ENCODE assay signal across 8 cellular contexts in the genomic region with DNA sequence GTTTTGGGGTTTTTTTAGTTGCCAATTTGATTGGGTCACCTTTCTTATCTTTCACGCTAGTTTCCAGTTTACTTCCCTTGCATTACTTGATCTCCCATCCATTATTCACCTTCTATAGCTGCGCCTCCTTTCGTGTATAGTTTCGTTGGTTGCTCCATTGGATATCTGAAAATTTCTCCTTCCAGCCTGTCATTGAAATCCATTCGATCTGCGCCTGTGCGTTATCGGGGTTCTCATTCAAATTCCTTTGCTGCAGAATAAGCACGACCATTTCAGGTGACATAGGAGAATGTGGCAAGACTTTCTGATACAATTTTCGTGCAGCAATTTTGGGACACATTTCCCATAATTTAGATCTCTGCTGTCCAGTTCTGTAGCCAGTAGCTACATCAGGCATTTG. TPM values are rescaled to one million over a fixed set of nuclear protein-coding genes. Genes with fewer than 3 reads are reported as not detected.
DNase-seq lines count a peak whose midpoint lies in the region; ATAC-seq and TF ChIP-seq lines count a peak whose summit lies in the region.

No MANE protein-coding gene starts in this region.

- H3K4ac ChIP-seq in mesendoderm (ENCODE audit: low read depth, low read length) = no peak overlapping the region

- peaks cover 6% of the 10 kb centered on the region for H3K79me1 ChIP-seq in mesendoderm (ENCODE audit: low read length)

- no peaks in the 10 kb centered on the region for H3K9me3 ChIP-seq in body of pancreas

- H3K23ac ChIP-seq in mesendoderm (ENCODE audit: low read length) = no peak overlapping the region

- peak overlapping the region; percentile 97 for H3K4me2 ChIP-seq in mesendoderm (ENCODE audit: low read length)

- no peaks in the 10 kb centered on the region; the same call in 1 of the 2 replicates for H3K36me3 Mint-ChIP-seq in HFFc6 (ENCODE audit: low read depth)

- H4K5ac ChIP-seq in mesendoderm (ENCODE audit: low read length) = peak overlapping the region; percentile 75

- no peaks in the 10 kb centered on the region for H3K27me3 Mint-ChIP-seq in HFFc6 (ENCODE audit: insufficient read depth)

- H3K9ac ChIP-seq in mesendoderm (ENCODE audit: low read length) = peak overlapping the region; percentile 95

- peaks cover 4% of the 10 kb centered on the region for H3K79me2 ChIP-seq in mesendoderm (ENCODE audit: control insufficient read depth, insufficient read depth, low read length)

- H3K4me3 Mint-ChIP-seq in HFFc6 = peak overlapping the region; percentile 90

- no peak overlapping the region for H3K18ac ChIP-seq in mesendoderm (ENCODE audit: low read length)

- intact Hi-C loops in body of pancreas (cut with DNase I) = no loop called here

- H3K36me3 ChIP-seq in body of pancreas (replicated peaks in 1 of 2; ENCODE audit: insufficient read depth in 1 of 2, low read depth in 2 of 2) (peaks cover 0 to 2% of the 10 kb centered on the region in 2 donors), mesendoderm (ENCODE audit: control insufficient read depth, insufficient read depth, low read length) (peaks cover 2% of the 10 kb centered on the region)

- 1 to 3% methylated on average over 10 of the region's 10 CpGs for WGBS in body of pancreas, 2 donors
- WGBS in mesendoderm (ENCODE audit: extremely low coverage, insufficient coverage, low lambda C conversion rate) = no CpG with 5 or more reads among the region's 10 CpGs

- no peak for TF ChIP-seq POLR2A in body of pancreas (IDR thresholded peaks at IDR 0.05)

- H3K4me3 ChIP-seq in body of pancreas (peak overlapping the region; percentile 93 to 97), mesendoderm (ENCODE audit: low read length) (peak overlapping the region; percentile 97)

- H3K27ac ChIP-seq in body of pancreas (peak overlapping the region; percentile 84 to 95 (median 89)), mesendoderm (ENCODE audit: low read depth, low read length) (no peak overlapping the region)

- no peak for ATAC-seq in body of pancreas
- no peak for ATAC-seq in HG03342 (IDR thresholded peaks at IDR 0.05; ENCODE audit: unreplicated experiment)
- ATAC-seq in HG03457 (IDR thresholded peaks at IDR 0.05; ENCODE audit: unreplicated experiment) = no peak
- no peak for ATAC-seq in GM19395 (IDR thresholded peaks at IDR 0.05; ENCODE audit: unreplicated experiment)

- no peak overlapping the region for H2BK120ac ChIP-seq in mesendoderm (ENCODE audit: low read depth, low read length)

- H2BK15ac ChIP-seq in mesendoderm (replicated peaks; ENCODE audit: low read depth) = no peak overlapping the region

- DNase-seq in AG08395 (ENCODE audit: low spot score) (peak; percentile 5), HFFc6 (no peak), body of pancreas (no peak), mesendoderm (no peak), NCI-H1417 treated with DMSO at 0.1 percent for 48 hours (lab: John Stamatoyannopoulos, UW) (no peak)

- no peaks in the 10 kb centered on the region for H3K9me3 Mint-ChIP-seq in HFFc6

- no peak overlapping the region for H4K8ac ChIP-seq in mesendoderm (ENCODE audit: low read depth, low read length)

- H3K56ac ChIP-seq in mesendoderm (ENCODE audit: low read length) = peak overlapping the region; percentile 95

- peak overlapping the region; percentile 79 for H3K27ac Mint-ChIP-seq in HFFc6

- H3K4me1 ChIP-seq in body of pancreas (peaks cover 20% of the 10 kb centered on the region), mesendoderm (ENCODE audit: control insufficient read depth, low read depth, low read length) (peaks cover 2% of the 10 kb centered on the region)

- H2AK5ac ChIP-seq in mesendoderm (ENCODE audit: low read length) = no peak overlapping the region

- no peak overlapping the region for H2BK5ac ChIP-seq in mesendoderm (ENCODE audit: low read length)

- H3K4me1 Mint-ChIP-seq in HFFc6 (ENCODE audit: low read depth) = peaks cover 18% of the 10 kb centered on the region

- H3K27me3 ChIP-seq in body of pancreas (no peaks in the 10 kb centered on the region), mesendoderm (ENCODE audit: insufficient read depth, low read length, poor library complexity) (no peaks in the 10 kb centered on the region)

- TF ChIP-seq CTCF in HFFc6 (IDR thresholded peaks at IDR 0.05) (no peak), body of pancreas (IDR thresholded peaks at IDR 0.05) (no peak)

RNA-seq across cellular contexts. Expression of gene TRAPPC11, which starts 0.8 kb away (rescaled TPM):
- total RNA-seq in HFFc6 (2021; fragmentation: NEBNext Ultra II Directional; extraction: Animal tissue kit (Norgen Biotek cat#: 25700)) = 10 to 100 TPM; 24.8 to 29.5 (median 26.1) TPM
- total RNA-seq in body of pancreas = 100 to 1,000 TPM in 1 of 2 donors, 10 to 100 TPM in 1; 22.6 to 107 TPM
- 15.3 TPM for polyA plus RNA-seq in mesendoderm (2013, experiment 1 of 2)
- polyA plus RNA-seq in mesendoderm (2013, experiment 2 of 2) = 14.9 TPM

RNA-seq across cellular contexts. Expression of gene RWDD4, which starts 0.9 kb away (rescaled TPM):
- total RNA-seq in HFFc6 (2021; fragmentation: NEBNext Ultra II Directional; extraction: Animal tissue kit (Norgen Biotek cat#: 25700)) = 10 to 100 TPM; 26.3 to 30.9 (median 28.9) TPM
- total RNA-seq in body of pancreas = 10 to 100 TPM; 15.2 to 23.3 TPM
- 28.2 TPM for polyA plus RNA-seq in mesendoderm (2013, experiment 1 of 2)
- polyA plus RNA-seq in mesendoderm (2013, experiment 2 of 2) = 29.4 TPM
